In the genomic region with DNA sequence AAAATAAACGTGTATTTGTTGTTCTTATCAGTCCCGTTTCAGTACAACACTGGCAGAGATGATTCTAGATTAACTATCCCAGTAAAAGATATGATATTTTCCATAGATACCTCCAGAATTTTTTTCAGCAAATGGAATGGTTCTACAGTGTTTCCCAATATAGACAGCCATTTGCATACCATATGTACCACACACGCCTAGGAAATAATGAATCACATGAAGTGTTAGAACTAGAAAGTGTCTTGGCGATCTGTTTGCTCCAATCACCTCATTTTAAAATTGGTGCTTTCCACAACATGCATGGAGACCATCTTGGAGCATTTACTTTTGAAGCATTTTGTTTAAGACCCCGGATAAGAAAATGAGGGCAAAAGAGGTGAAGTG, we compare ENCODE assay signal across 8 cellular contexts. TPM values are rescaled to one million over a fixed set of nuclear protein-coding genes. Genes with fewer than 3 reads are reported as not detected.
DNase-seq lines count a peak whose midpoint lies in the region; ATAC-seq and TF ChIP-seq lines count a peak whose summit lies in the region.

No MANE protein-coding gene starts in this region.

- no peaks in the 10 kb centered on the region for H3K9me3 Mint-ChIP-seq in CD4-positive, CD25-positive, alpha-beta regulatory T cell

- H3K4me3 ChIP-seq in CD4-positive, CD25-positive, alpha-beta regulatory T cell (ENCODE audit: low read depth, low read length), result peak overlapping the region; percentile 63
- peak overlapping the region in 1 of 2 donors; percentile 53 for H3K4me3 ChIP-seq in cardiac fibroblast (replicated peaks in 1 of 2; ENCODE audit: low read depth in 2 of 2, low read length in 2 of 2)
- peak overlapping the region; percentile 57 for H3K4me3 ChIP-seq in neural cell (ENCODE audit: low read length)
- peak overlapping the region in 2 of 4 donors; percentile 15 to 66 for H3K4me3 ChIP-seq in adrenal gland

- H3K27me3 ChIP-seq in CD4-positive, CD25-positive, alpha-beta regulatory T cell (ENCODE audit: control insufficient read depth, insufficient read depth, low read length), result peaks cover 23% of the 10 kb centered on the region
- H3K27me3 ChIP-seq in neural cell (ENCODE audit: insufficient read depth, low read depth, low read length) (peaks cover 67% of the 10 kb centered on the region), adrenal gland (no peaks in the 10 kb centered on the region)

- no peak overlapping the region for H3K4me2 ChIP-seq in neural cell (ENCODE audit: low read length)

- H3K36me3 ChIP-seq in CD4-positive, CD25-positive, alpha-beta regulatory T cell (ENCODE audit: control insufficient read depth, insufficient read depth, low read length), result no peaks in the 10 kb centered on the region
- H3K36me3 ChIP-seq in neural cell (ENCODE audit: insufficient read depth, low read length) (no peaks in the 10 kb centered on the region), adrenal gland (replicated peaks in 1 of 2) (no peaks in the 10 kb centered on the region)

- H3K4me1 ChIP-seq in CD4-positive, CD25-positive, alpha-beta regulatory T cell (ENCODE audit: control insufficient read depth, insufficient read depth, low read length, poor library complexity, severe bottlenecking), result peaks cover 28% of the 10 kb centered on the region
- peaks cover 0 to 24% of the 10 kb centered on the region in 2 donors for H3K4me1 ChIP-seq in adrenal gland (replicated peaks in 1 of 2)

- no peaks in the 10 kb centered on the region for H3K79me2 ChIP-seq in neural cell (replicated peaks; ENCODE audit: insufficient read depth, low read length)

- no peaks in the 10 kb centered on the region for H3K9me3 ChIP-seq in CD4-positive, CD25-positive, alpha-beta regulatory T cell (ENCODE audit: control insufficient read depth in 2 of 2, low read length in 2 of 2)
- H3K9me3 ChIP-seq in neural cell (ENCODE audit: low read length) (no peaks in the 10 kb centered on the region), adrenal gland (replicated peaks in 1 of 3) (no peaks in the 10 kb centered on the region)

- H3K27me3 Mint-ChIP-seq in CD4-positive, CD25-positive, alpha-beta regulatory T cell, result peaks cover 60% of the 10 kb centered on the region

- H3K4me1 Mint-ChIP-seq in CD4-positive, CD25-positive, alpha-beta regulatory T cell, result peaks cover 14 to 23% (median 20%) of the 10 kb centered on the region in 4 donors

- H3F3A ChIP-seq in neural cell (ENCODE audit: insufficient read depth, low read length, poor library complexity, severe bottlenecking), result peaks cover 3% of the 10 kb centered on the region

- H3K27ac ChIP-seq in CD4-positive, CD25-positive, alpha-beta regulatory T cell (ENCODE audit: insufficient read depth, low read length, poor library complexity, severe bottlenecking), result no peak overlapping the region
- H3K27ac ChIP-seq in neural cell (ENCODE audit: low read length), result no peak overlapping the region
- H3K27ac ChIP-seq in adrenal gland, result peak overlapping the region in 2 of 5 donors; percentile 63 to 73

- 39 to 47% (median 45%) methylated on average over 5 of the region's 5 CpGs for WGBS in adrenal gland, 4 donors

- no peak overlapping the region for H3K9ac ChIP-seq in neural cell (ENCODE audit: low read length)

- H3K9me2 ChIP-seq in neural cell (ENCODE audit: insufficient read depth, low read length), result no peaks in the 10 kb centered on the region

- no peak for ATAC-seq in CD4-positive, CD25-positive, alpha-beta regulatory T cell (ENCODE audit: low read depth in 2 of 2)
- ATAC-seq in GM19467 (IDR thresholded peaks at IDR 0.05; ENCODE audit: unreplicated experiment) (no peak), HG02610 (IDR thresholded peaks at IDR 0.05; ENCODE audit: unreplicated experiment) (no peak)

- H3K27ac Mint-ChIP-seq in CD4-positive, CD25-positive, alpha-beta regulatory T cell, result peak overlapping the region in 1 of 3 donors; percentile 14

- TF ChIP-seq POLR2A in adrenal gland (IDR thresholded peaks at IDR 0.05), result no peak

- H3K4me3 Mint-ChIP-seq in CD4-positive, CD25-positive, alpha-beta regulatory T cell, result peak overlapping the region; percentile 83 to 86 (median 84)

- no peaks in the 10 kb centered on the region for H3K36me3 Mint-ChIP-seq in CD4-positive, CD25-positive, alpha-beta regulatory T cell

- intact Hi-C loops in adrenal gland (cut with DNase I), result loop anchor here in 1 of 2 donors (10.0 kb wide), 2 partner anchors 194 to 236 kb away; no protein-coding TSS in a partner anchor

- no peak for TF ChIP-seq EP300 in neural cell (conservative IDR thresholded peaks at IDR 0.05; ENCODE audit: poor library complexity, severe bottlenecking)

- TF ChIP-seq RAD21 in neural cell (conservative IDR thresholded peaks at IDR 0.05), result no peak

- DNase-seq in CD4-positive, CD25-positive, alpha-beta regulatory T cell, result no peak
- DNase-seq in LoVo (ENCODE audit: low spot score) (peak; percentile 66), cardiac fibroblast (ENCODE audit: low read depth in 2 of 2) (peak; percentile 19 to 43), adrenal gland (no peak), superior temporal gyrus (ENCODE audit: extremely low spot score) (no peak)

- no peak overlapping the region for H2AFZ ChIP-seq in neural cell (ENCODE audit: low read depth, low read length)

- TF ChIP-seq CTCF in cardiac fibroblast (IDR thresholded peaks at IDR 0.05; ENCODE audit: low read depth, low read length), result no peak
- TF ChIP-seq CTCF in neural cell (IDR thresholded peaks at IDR 0.05; ENCODE audit: poor library complexity, severe bottlenecking), result no peak
- no peak for TF ChIP-seq CTCF in adrenal gland (IDR thresholded peaks at IDR 0.05)

- H4K20me1 ChIP-seq in neural cell (ENCODE audit: insufficient read depth), result no peaks in the 10 kb centered on the region

TF ChIP-seq in neural cell, 6 proteins besides CTCF, POLR2A, EP300 and RAD21:
- TF ChIP-seq EZH2 (IDR thresholded peaks at IDR 0.05; ENCODE audit: borderline replicate concordance, insufficient read depth, low read length, poor library complexity, severe bottlenecking), result no peak
TF ChIP-seq in neural cell: peak in this region for 0.

RNA-seq across cellular contexts. Expression of gene C2CD4A, which starts 2.0 kb away (rescaled TPM):
- 0.17 TPM for total RNA-seq in CD4-positive, CD25-positive, alpha-beta regulatory T cell
- polyA plus RNA-seq in CD4-positive, CD25-positive, alpha-beta regulatory T cell, result under 1 TPM; 0.10 to 0.28 (median 0.12) TPM
- not detected in 2 replicates for polyA plus RNA-seq in neural cell
- not detected in 2 replicates for polyA minus RNA-seq in neural cell
- total RNA-seq in adrenal gland, result under 1 TPM in 5 of 8 donors, not detected in 3; 0.07 to 0.67 (median 0.23) TPM
- polyA plus RNA-seq in adrenal gland, result under 1 TPM; 0.10 to 0.42 (median 0.24) TPM

RNA-seq across cellular contexts. Expression of gene VPS13C, which starts 8.5 kb away (rescaled TPM):
- total RNA-seq in CD4-positive, CD25-positive, alpha-beta regulatory T cell, result 150 TPM
- polyA plus RNA-seq in CD4-positive, CD25-positive, alpha-beta regulatory T cell, result 10 to 100 TPM; 11.2 to 17.4 (median 13.8) TPM
- polyA plus RNA-seq in neural cell (91.1 and 92.6 TPM in 2 replicates), adrenal gland (10 to 100 TPM; 18.9 to 29.6 (median 24.9) TPM)
- 158 and 189 TPM in 2 replicates for polyA minus RNA-seq in neural cell
- total RNA-seq in adrenal gland, result 100 to 1,000 TPM in 2 of 8 donors, 10 to 100 TPM in 6; 43.1 to 114 (median 57.7) TPM

Comparison
In these comparisons a context has a peak if more than half of its experiments do, and no peak if none do; other contexts are left out.
1. DNase-seq: peak in LoVo (single experiment) and cardiac fibroblast (2 of 2); none in CD4-positive, CD25-positive, alpha-beta regulatory T cell (0 of 3), adrenal gland (0 of 7) and superior temporal gyrus (single experiment).